ENCODE assay signal across 1 cellular context in the genomic region with DNA sequence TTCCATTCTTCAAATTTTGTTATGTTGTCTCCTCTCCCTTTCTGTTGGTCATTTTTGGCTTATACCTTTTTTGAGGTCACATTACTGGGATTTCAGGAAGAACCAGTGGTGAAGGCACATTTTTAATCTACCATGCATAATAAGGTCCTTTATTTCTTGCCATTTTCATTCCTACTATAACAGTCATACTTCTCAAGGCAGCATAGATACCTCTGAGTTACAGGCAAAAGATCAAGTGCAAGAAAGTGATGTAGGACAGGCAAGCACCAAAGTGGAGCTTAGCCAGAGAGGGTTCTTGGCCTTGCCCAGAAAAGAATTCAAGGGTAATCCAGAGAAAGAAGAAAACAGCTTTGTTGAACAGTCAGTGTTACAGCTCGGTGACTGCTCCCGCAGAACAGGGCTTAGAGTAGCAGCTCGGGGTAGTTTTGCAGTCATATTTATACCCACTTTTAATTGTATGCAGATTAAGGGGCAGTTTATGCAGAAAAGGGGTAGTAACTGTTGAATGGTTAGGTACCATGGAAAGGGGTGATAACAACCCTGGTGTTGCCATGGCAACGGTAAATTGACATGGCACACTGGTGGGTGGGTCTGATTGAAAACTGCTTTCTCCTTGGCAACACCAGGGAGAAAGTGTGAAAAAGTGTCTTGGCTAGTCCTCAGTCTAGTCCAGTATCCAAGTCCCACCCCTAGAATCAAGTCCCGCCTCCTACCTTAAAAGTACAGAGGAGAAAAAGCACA.
TF ChIP-seq lines count a peak whose summit lies in the region.

No MANE protein-coding gene starts in this region.

TF ChIP-seq in HepG2, 621 proteins besides CTCF, POLR2A, EP300 and RAD21:
- TF ChIP-seq RFX1 (IDR thresholded peaks at IDR 0.05) (peak; percentile 69), RELA (CRISPR knock-in tag; IDR thresholded peaks at IDR 0.05) (no peak), RFX3 (CRISPR knock-in tag; IDR thresholded peaks at IDR 0.05) (peak; percentile 65)
- TF ChIP-seq, protein P1, sequence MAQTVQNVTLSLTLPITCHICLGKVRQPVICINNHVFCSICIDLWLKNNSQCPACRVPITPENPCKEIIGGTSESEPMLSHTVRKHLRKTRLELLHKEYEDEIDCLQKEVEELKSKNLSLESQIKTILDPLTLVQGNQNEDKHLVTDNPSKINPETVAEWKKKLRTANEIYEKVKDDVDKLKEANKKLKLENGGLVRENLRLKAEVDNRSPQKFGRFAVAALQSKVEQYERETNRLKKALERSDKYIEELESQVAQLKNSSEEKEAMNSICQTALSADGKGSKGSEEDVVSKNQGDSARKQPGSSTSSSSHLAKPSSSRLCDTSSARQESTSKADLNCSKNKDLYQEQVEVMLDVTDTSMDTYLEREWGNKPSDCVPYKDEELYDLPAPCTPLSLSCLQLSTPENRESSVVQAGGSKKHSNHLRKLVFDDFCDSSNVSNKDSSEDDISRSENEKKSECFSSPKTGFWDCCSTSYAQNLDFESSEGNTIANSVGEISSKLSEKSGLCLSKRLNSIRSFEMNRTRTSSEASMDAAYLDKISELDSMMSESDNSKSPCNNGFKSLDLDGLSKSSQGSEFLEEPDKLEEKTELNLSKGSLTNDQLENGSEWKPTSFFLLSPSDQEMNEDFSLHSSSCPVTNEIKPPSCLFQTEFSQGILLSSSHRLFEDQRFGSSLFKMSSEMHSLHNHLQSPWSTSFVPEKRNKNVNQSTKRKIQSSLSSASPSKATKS (CRISPR knock-in tag; IDR thresholded peaks at IDR 0.05): no peak
